24 cellular contexts compared by ENCODE assay signal in genomic region chr11:112789481-112789880, GRCh38.
"Had no signal": no experiment of that assay in that cellular context is flagged by ENCODE, and none has a peak within 500 bp of the region (broad histone marks: within the 10 kb centered on the region; RNA-seq: fewer than 3 reads in every experiment).

No MANE protein-coding gene starts in this region.

- H3K36me3 Mint-ChIP-seq: natural killer cell had no signal

- ATAC-seq: effector memory CD8-positive, alpha-beta T cell; heart right ventricle; left ventricle myocardium superior; lower lobe of right lung; natural killer cell; psoas muscle; right cardiac atrium; stimulated activated naive CD8-positive, alpha-beta T cell treated with anti-CD3 and anti-CD28 coated beads, Interleukin-15, amount 100 ng/mL, for 72 hours had no signal

- H3K4me1 Mint-ChIP-seq: natural killer cell had no signal

- H3K4me3 Mint-ChIP-seq: effector memory CD8-positive, alpha-beta T cell; natural killer cell; stimulated activated naive CD8-positive, alpha-beta T cell treated with anti-CD3 and anti-CD28 coated beads, Interleukin-15, amount 100 ng/mL, for 72 hours had no signal

- H3K27ac Mint-ChIP-seq: effector memory CD8-positive, alpha-beta T cell; natural killer cell; stimulated activated naive CD8-positive, alpha-beta T cell treated with anti-CD3 and anti-CD28 coated beads, Interleukin-15, amount 100 ng/mL, for 72 hours had no signal

- H3K9me3 Mint-ChIP-seq: effector memory CD8-positive, alpha-beta T cell; natural killer cell; stimulated activated naive CD8-positive, alpha-beta T cell treated with anti-CD3 and anti-CD28 coated beads, Interleukin-15, amount 100 ng/mL, for 72 hours had no signal

- DNase-seq: dermis blood vessel endothelial cell; effector memory CD8-positive, alpha-beta T cell; erythroblast; esophagus squamous epithelium; foreskin melanocyte; glutamatergic neuron; heart right ventricle; hippocampal formation; left ventricle myocardium superior; lower lobe of right lung; natural killer cell; occipital lobe; ovary; posterior cingulate gyrus; psoas muscle; right cardiac atrium; small intestine; stimulated activated CD4-positive, alpha-beta T cell treated with anti-CD3 and anti-CD28 coated beads, Interleukin-12 subunit alpha, Interleukin-12 subunit beta, amount 100 ng/mL, for 4 hours; stimulated activated CD4-positive, alpha-beta T cell treated with anti-CD3 and anti-CD28 coated beads, Interleukin-1b, Interleukin-23, amount 100 ng/mL, for 48 hours; stimulated activated CD4-positive, alpha-beta T cell treated with anti-CD3 and anti-CD28 coated beads, Interleukin-4, amount 100 ng/mL, for 1 hour; stimulated activated CD8-positive, alpha-beta memory T cell treated with anti-CD3 and anti-CD28 coated beads, Interleukin-4, amount 100 ng/mL, for 48 hours; stimulated activated naive CD4-positive, alpha-beta T cell; stimulated activated naive CD8-positive, alpha-beta T cell treated with anti-CD3 and anti-CD28 coated beads, Interleukin-15, amount 100 ng/mL, for 72 hours; trophoblast cell had no signal
